In the genomic region with DNA sequence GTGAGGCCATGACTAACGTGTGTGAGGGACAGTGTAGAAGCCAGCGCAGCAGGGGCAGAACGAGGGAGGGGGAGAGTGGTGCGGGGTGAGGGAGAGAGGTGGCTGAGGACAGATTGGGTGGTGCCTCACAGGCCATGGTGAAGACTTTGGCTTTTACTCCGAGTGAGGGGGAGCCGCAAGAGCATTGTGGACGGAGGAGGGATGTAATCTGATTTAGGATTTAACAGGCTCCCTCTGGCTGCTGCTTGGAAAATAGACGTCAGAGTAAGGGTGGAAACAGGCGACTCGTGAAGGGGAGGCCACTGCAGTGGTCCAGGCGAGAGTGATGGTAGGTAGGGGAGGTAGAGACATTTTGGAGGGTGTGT, we compare ENCODE assay signal across 1 cellular context.
TF ChIP-seq lines count a peak whose summit lies in the region.

No MANE protein-coding gene starts in this region.

TF ChIP-seq in HEK293, 187 proteins besides CTCF, POLR2A, EP300 and RAD21 (continued from another document):
- TF ChIP-seq, protein P1, sequence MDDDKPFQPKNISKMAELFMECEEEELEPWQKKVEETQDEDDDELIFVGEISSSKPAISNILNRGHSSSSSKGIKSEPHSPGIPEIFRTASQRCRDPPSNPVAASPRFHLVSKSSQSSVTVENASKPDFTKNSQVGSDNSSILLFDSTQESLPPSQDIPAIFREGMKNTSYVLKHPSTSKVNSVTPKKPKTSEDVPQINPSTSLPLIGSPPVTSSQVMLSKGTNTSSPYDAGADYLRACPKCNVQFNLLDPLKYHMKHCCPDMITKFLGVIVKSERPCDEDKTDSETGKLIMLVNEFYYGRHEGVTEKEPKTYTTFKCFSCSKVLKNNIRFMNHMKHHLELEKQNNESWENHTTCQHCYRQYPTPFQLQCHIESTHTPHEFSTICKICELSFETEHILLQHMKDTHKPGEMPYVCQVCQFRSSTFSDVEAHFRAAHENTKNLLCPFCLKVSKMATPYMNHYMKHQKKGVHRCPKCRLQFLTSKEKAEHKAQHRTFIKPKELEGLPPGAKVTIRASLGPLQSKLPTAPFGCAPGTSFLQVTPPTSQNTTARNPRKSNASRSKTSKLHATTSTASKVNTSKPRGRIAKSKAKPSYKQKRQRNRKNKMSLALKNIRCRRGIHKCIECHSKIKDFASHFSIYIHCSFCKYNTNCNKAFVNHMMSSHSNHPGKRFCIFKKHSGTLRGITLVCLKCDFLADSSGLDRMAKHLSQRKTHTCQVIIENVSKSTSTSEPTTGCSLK (tag by site-specific recombination; IDR thresholded peaks at IDR 0.05) = no peak
- TF ChIP-seq RBAK (tag by site-specific recombination; IDR thresholded peaks at IDR 0.05) = no peak
- TF ChIP-seq, protein P2, sequence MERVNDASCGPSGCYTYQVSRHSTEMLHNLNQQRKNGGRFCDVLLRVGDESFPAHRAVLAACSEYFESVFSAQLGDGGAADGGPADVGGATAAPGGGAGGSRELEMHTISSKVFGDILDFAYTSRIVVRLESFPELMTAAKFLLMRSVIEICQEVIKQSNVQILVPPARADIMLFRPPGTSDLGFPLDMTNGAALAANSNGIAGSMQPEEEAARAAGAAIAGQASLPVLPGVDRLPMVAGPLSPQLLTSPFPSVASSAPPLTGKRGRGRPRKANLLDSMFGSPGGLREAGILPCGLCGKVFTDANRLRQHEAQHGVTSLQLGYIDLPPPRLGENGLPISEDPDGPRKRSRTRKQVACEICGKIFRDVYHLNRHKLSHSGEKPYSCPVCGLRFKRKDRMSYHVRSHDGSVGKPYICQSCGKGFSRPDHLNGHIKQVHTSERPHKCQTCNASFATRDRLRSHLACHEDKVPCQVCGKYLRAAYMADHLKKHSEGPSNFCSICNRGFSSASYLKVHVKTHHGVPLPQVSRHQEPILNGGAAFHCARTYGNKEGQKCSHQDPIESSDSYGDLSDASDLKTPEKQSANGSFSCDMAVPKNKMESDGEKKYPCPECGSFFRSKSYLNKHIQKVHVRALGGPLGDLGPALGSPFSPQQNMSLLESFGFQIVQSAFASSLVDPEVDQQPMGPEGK (tag by site-specific recombination; IDR thresholded peaks at IDR 0.05) = peak; percentile 38; the same call in 1 of the 2 replicates
- TF ChIP-seq TCF7L2 (IDR thresholded peaks at IDR 0.05; ENCODE audit: borderline replicate concordance, low read depth, low read length) = no peak
- TF ChIP-seq, protein P3, sequence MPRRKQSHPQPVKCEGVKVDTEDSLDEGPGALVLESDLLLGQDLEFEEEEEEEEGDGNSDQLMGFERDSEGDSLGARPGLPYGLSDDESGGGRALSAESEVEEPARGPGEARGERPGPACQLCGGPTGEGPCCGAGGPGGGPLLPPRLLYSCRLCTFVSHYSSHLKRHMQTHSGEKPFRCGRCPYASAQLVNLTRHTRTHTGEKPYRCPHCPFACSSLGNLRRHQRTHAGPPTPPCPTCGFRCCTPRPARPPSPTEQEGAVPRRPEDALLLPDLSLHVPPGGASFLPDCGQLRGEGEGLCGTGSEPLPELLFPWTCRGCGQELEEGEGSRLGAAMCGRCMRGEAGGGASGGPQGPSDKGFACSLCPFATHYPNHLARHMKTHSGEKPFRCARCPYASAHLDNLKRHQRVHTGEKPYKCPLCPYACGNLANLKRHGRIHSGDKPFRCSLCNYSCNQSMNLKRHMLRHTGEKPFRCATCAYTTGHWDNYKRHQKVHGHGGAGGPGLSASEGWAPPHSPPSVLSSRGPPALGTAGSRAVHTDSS (tag by site-specific recombination; IDR thresholded peaks at IDR 0.05) = no peak
- TF ChIP-seq, protein P4, sequence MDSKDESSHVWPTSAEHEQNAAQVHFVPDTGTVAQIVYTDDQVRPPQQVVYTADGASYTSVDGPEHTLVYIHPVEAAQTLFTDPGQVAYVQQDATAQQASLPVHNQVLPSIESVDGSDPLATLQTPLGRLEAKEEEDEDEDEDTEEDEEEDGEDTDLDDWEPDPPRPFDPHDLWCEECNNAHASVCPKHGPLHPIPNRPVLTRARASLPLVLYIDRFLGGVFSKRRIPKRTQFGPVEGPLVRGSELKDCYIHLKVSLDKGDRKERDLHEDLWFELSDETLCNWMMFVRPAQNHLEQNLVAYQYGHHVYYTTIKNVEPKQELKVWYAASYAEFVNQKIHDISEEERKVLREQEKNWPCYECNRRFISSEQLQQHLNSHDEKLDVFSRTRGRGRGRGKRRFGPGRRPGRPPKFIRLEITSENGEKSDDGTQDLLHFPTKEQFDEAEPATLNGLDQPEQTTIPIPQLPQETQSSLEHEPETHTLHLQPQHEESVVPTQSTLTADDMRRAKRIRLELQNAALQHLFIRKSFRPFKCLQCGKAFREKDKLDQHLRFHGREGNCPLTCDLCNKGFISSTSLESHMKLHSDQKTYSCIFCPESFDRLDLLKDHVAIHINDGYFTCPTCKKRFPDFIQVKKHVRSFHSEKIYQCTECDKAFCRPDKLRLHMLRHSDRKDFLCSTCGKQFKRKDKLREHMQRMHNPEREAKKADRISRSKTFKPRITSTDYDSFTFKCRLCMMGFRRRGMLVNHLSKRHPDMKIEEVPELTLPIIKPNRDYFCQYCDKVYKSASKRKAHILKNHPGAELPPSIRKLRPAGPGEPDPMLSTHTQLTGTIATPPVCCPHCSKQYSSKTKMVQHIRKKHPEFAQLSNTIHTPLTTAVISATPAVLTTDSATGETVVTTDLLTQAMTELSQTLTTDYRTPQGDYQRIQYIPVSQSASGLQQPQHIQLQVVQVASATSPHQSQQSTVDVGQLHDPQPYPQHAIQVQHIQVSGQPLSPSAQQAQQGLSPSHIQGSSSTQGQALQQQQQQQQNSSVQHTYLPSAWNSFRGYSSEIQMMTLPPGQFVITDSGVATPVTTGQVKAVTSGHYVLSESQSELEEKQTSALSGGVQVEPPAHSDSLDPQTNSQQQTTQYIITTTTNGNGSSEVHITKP (tag by site-specific recombination; IDR thresholded peaks at IDR 0.05) = peak; percentile 68
- no peak for TF ChIP-seq ZNF266 (tag by site-specific recombination; IDR thresholded peaks at IDR 0.05; ENCODE audit: low read depth)
- TF ChIP-seq, protein P5, sequence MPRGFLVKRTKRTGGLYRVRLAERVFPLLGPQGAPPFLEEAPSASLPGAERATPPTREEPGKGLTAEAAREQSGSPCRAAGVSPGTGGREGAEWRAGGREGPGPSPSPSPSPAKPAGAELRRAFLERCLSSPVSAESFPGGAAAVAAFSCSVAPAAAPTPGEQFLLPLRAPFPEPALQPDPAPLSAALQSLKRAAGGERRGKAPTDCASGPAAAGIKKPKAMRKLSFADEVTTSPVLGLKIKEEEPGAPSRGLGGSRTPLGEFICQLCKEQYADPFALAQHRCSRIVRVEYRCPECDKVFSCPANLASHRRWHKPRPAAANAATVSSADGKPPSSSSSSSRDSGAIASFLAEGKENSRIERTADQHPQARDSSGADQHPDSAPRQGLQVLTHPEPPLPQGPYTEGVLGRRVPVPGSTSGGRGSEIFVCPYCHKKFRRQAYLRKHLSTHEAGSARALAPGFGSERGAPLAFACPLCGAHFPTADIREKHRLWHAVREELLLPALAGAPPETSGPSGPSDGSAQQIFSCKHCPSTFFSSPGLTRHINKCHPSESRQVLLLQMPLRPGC (tag by site-specific recombination; IDR thresholded peaks at IDR 0.05) = no peak
- TF ChIP-seq, protein P6, sequence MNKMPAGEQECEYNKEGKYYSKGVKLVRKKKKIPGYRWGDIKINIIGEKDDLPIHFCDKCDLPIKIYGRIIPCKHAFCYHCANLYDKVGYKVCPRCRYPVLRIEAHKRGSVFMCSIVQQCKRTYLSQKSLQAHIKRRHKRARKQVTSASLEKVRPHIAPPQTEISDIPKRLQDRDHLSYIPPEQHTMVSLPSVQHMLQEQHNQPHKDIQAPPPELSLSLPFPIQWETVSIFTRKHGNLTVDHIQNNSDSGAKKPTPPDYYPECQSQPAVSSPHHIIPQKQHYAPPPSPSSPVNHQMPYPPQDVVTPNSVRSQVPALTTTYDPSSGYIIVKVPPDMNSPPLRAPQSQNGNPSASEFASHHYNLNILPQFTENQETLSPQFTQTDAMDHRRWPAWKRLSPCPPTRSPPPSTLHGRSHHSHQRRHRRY (tag by site-specific recombination; IDR thresholded peaks at IDR 0.05) = no peak
- TF ChIP-seq, protein P7, sequence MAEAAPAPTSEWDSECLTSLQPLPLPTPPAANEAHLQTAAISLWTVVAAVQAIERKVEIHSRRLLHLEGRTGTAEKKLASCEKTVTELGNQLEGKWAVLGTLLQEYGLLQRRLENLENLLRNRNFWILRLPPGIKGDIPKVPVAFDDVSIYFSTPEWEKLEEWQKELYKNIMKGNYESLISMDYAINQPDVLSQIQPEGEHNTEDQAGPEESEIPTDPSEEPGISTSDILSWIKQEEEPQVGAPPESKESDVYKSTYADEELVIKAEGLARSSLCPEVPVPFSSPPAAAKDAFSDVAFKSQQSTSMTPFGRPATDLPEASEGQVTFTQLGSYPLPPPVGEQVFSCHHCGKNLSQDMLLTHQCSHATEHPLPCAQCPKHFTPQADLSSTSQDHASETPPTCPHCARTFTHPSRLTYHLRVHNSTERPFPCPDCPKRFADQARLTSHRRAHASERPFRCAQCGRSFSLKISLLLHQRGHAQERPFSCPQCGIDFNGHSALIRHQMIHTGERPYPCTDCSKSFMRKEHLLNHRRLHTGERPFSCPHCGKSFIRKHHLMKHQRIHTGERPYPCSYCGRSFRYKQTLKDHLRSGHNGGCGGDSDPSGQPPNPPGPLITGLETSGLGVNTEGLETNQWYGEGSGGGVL (tag by site-specific recombination; IDR thresholded peaks at IDR 0.05) = peak; percentile 91
- no peak for TF ChIP-seq ZNF701 (tag by site-specific recombination; IDR thresholded peaks at IDR 0.05)
- TF ChIP-seq ZNF23 (tag by site-specific recombination; IDR thresholded peaks at IDR 0.05; ENCODE audit: borderline replicate concordance) = no peak
- 0 out of 2 replicates have a peak, but pooled peaks have one; percentile 8 for TF ChIP-seq ZEB2 (tag by site-specific recombination; IDR thresholded peaks at IDR 0.05)
- TF ChIP-seq ZNF202 (tag by site-specific recombination; IDR thresholded peaks at IDR 0.05; ENCODE audit: borderline replicate concordance) = no peak
- TF ChIP-seq ZFP41 (tag by site-specific recombination; IDR thresholded peaks at IDR 0.05; ENCODE audit: borderline replicate concordance) = no peak
- peak; percentile 65 for TF ChIP-seq ZBTB20 (tag by site-specific recombination; IDR thresholded peaks at IDR 0.05)
- TF ChIP-seq, protein P8, sequence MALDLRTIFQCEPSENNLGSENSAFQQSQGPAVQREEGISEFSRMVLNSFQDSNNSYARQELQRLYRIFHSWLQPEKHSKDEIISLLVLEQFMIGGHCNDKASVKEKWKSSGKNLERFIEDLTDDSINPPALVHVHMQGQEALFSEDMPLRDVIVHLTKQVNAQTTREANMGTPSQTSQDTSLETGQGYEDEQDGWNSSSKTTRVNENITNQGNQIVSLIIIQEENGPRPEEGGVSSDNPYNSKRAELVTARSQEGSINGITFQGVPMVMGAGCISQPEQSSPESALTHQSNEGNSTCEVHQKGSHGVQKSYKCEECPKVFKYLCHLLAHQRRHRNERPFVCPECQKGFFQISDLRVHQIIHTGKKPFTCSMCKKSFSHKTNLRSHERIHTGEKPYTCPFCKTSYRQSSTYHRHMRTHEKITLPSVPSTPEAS (tag by site-specific recombination; IDR thresholded peaks at IDR 0.05) = 0 out of 2 replicates have a peak, but pooled peaks have one; percentile 29
- TF ChIP-seq ZNF664 (tag by site-specific recombination; IDR thresholded peaks at IDR 0.05) = no peak
- TF ChIP-seq ZNF544 (tag by site-specific recombination; IDR thresholded peaks at IDR 0.05) = no peak
- TF ChIP-seq ZNF529 (tag by site-specific recombination; IDR thresholded peaks at IDR 0.05; ENCODE audit: insufficient replicate concordance) = no peak
- TF ChIP-seq ZNF501 (tag by site-specific recombination; IDR thresholded peaks at IDR 0.05) = no peak
- no peak for TF ChIP-seq ZNF555 (tag by site-specific recombination; conservative IDR thresholded peaks at IDR 0.05)
- no peak for TF ChIP-seq ZFP69B (tag by site-specific recombination; IDR thresholded peaks at IDR 0.05)
- no peak for TF ChIP-seq ZNF585B (tag by site-specific recombination; IDR thresholded peaks at IDR 0.05)
- no peak for TF ChIP-seq ZBTB1 (tag by site-specific recombination; IDR thresholded peaks at IDR 0.05)
- TF ChIP-seq ZNF140 (tag by site-specific recombination; IDR thresholded peaks at IDR 0.05) = no peak
- TF ChIP-seq MEIS1 (CRISPR knock-in tag; IDR thresholded peaks at IDR 0.05; ENCODE audit: borderline replicate concordance) = no peak
- TF ChIP-seq ZSCAN23 (tag by site-specific recombination; IDR thresholded peaks at IDR 0.05) = no peak
- 0 out of 2 replicates have a peak, but pooled peaks have one; percentile 19 for TF ChIP-seq ZNF629 (tag by site-specific recombination; IDR thresholded peaks at IDR 0.05)
